In the genomic region with DNA sequence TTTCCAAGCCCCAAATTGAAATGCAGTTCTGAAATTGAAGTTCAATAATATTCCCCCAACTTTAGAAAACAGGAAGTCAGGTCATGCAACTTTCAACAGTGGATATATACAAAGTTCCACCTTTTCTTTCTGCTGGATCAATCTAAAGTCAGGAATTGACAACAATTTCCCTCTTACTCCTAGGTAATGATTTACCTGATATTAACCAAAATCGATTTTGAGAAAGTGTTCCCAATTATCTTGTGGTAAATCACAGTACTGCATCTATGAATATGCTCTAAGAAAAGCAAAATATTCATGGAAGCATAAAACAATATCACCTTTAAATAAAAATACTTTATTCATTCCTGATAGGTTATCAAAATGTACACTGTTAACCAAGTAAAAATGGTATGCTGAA, we compare ENCODE assay signal across 18 cellular contexts. TPM values are rescaled to one million over a fixed set of nuclear protein-coding genes. Genes with fewer than 3 reads are reported as not detected.
DNase-seq lines count a peak whose midpoint lies in the region; ATAC-seq and TF ChIP-seq lines count a peak whose summit lies in the region.
"Had no signal": no experiment of that assay in that cellular context is flagged by ENCODE, and none has a peak within 500 bp of the region (broad histone marks: within the 10 kb centered on the region; RNA-seq: fewer than 3 reads in every experiment).

No MANE protein-coding gene starts in this region.

- H3K9me2 ChIP-seq in SK-N-SH = no peaks in the 10 kb centered on the region

- no peak overlapping the region for H3K27ac Mint-ChIP-seq in neural crest cell (ENCODE audit: unreplicated experiment)
- no peak overlapping the region for H3K27ac Mint-ChIP-seq in type B pancreatic cell
- H3K27ac Mint-ChIP-seq: CD14-positive monocyte; CD8-positive, alpha-beta T cell; HFFc6 had no signal

- DNase-seq in SK-N-SH = no peak
- no peak for DNase-seq in left lobe of liver (ENCODE audit: low spot score)
- DNase-seq in neural crest cell (ENCODE audit: low read depth, low spot score) = no peak
- DNase-seq in type B pancreatic cell (ENCODE audit: extremely low spot score, unreplicated experiment) = no peak
- DNase-seq in effector CD8-positive, alpha-beta T cell (lab: John Stamatoyannopoulos, UW) = no peak
- DNase-seq in HuH-7.5 (ENCODE audit: low spot score) = no peak
- DNase-seq in ureter (ENCODE audit: low spot score) = no peak
- DNase-seq: CD8-positive, alpha-beta T cell; COR-L47; DND-41; GDM1; HCEC 1CT; HFFc6 had no signal

- no peak overlapping the region for H2AFZ ChIP-seq in SK-N-SH (ENCODE audit: low read depth)

- H3K4me1 Mint-ChIP-seq in neural crest cell (peaks cover 19% of the 10 kb centered on the region), type B pancreatic cell (ENCODE audit: unreplicated experiment) (peaks cover 6% of the 10 kb centered on the region)
- H3K4me1 Mint-ChIP-seq: CD14-positive monocyte had no signal

- H3K9ac ChIP-seq in SK-N-SH = no peak overlapping the region

- peak overlapping the region; percentile 64 to 98; a peak in 3 of 4 replicates for H3K27ac ChIP-seq in SK-N-SH (ENCODE audit: low read depth in 2 of 2, low read length in 1 of 2)
- H3K27ac ChIP-seq: 22Rv1, HL-60 had no signal

- CTCF ChIA-PET in SK-N-SH (lab: Yijun Ruan, JAX) = interaction anchor here (3.8 to 18.9 kb wide), 3 partner anchors 10 to 180 kb away, joined by 42 to 920 read pairs (median 62); no protein-coding TSS in a partner anchor

- no peaks in the 10 kb centered on the region for H3K27me3 ChIP-seq in SK-N-SH (ENCODE audit: insufficient read depth)

- H3K4me1 ChIP-seq in SK-N-SH (ENCODE audit: control insufficient read depth in 1 of 2, insufficient read depth in 2 of 2, low read depth in 1 of 2, low read length in 1 of 2) = peaks cover 0 to 41% of the 10 kb centered on the region in 2 experiments; a peak in 2 of 4 replicates

- no peak for TF ChIP-seq CTCF in SK-N-SH (IDR thresholded peaks at IDR 0.05)
- TF ChIP-seq CTCF in neural crest cell (conservative IDR thresholded peaks at IDR 0.05) = peak; percentile 28
- TF ChIP-seq CTCF in type B pancreatic cell (conservative IDR thresholded peaks at IDR 0.05) = peak; percentile 44

- POLR2A ChIA-PET in SK-N-SH (lab: Yijun Ruan, JAX) = no interaction called here

- H4K20me1 ChIP-seq in SK-N-SH (ENCODE audit: insufficient read depth) = no peaks in the 10 kb centered on the region

- ATAC-seq in SK-N-SH treated with all-trans-retinoic acid at 6 μM for 48 hours (no peak), left lobe of liver (peak; percentile 37)
- ATAC-seq: CD8-positive, alpha-beta T cell had no signal

- peaks cover 3% of the 10 kb centered on the region for H3K36me3 Mint-ChIP-seq in neural crest cell (ENCODE audit: low read depth)
- H3K36me3 Mint-ChIP-seq in type B pancreatic cell = peaks cover 8% of the 10 kb centered on the region

- peaks cover 4 to 29% of the 10 kb centered on the region in 2 experiments for H3K36me3 ChIP-seq in SK-N-SH (replicated peaks in 1 of 2; ENCODE audit: control insufficient read depth in 1 of 2, insufficient read depth in 2 of 2, low read length in 1 of 2)

- H3F3A ChIP-seq in SK-N-SH (replicated peaks; ENCODE audit: insufficient read depth) = peaks cover 5% of the 10 kb centered on the region

- H3K9me3 Mint-ChIP-seq in neural crest cell = no peaks in the 10 kb centered on the region
- no peaks in the 10 kb centered on the region for H3K9me3 Mint-ChIP-seq in type B pancreatic cell
- H3K9me3 Mint-ChIP-seq: CD14-positive monocyte; CD8-positive, alpha-beta T cell; HFFc6 had no signal

- no peaks in the 10 kb centered on the region for H3K79me2 ChIP-seq in SK-N-SH (ENCODE audit: insufficient read depth)

- no peak overlapping the region for H3K4me3 ChIP-seq in SK-N-SH (ENCODE audit: low read depth in 2 of 2, low read length in 1 of 2)

- H3K4me3 Mint-ChIP-seq in neural crest cell (no peak overlapping the region), type B pancreatic cell (no peak overlapping the region)
- H3K4me3 Mint-ChIP-seq: CD14-positive monocyte; CD8-positive, alpha-beta T cell; HFFc6 had no signal

- TF ChIP-seq RAD21 in SK-N-SH (IDR thresholded peaks at IDR 0.05; ENCODE audit: low read length) = no peak

- 17% methylated on average over 1 of the region's 1 CpG for WGBS in SK-N-SH (ENCODE audit: low lambda C conversion rate)

- TF ChIP-seq EP300 in SK-N-SH (IDR thresholded peaks at IDR 0.05; ENCODE audit: borderline replicate concordance in 1 of 2, low read depth in 1 of 2, low read length in 1 of 2) = no peak

- H3K9me3 ChIP-seq in SK-N-SH = no peaks in the 10 kb centered on the region

- H3K27me3 Mint-ChIP-seq in neural crest cell (ENCODE audit: low read depth) = no peaks in the 10 kb centered on the region
- H3K27me3 Mint-ChIP-seq in type B pancreatic cell = no peaks in the 10 kb centered on the region

- H3K4me2 ChIP-seq in SK-N-SH = no peak overlapping the region

TF ChIP-seq in SK-N-SH, 30 proteins besides CTCF, POLR2A, EP300 and RAD21:
- TF ChIP-seq SMC3 (IDR thresholded peaks at IDR 0.05; ENCODE audit: low read depth, low read length) (no peak), YY1 (IDR thresholded peaks at IDR 0.05; ENCODE audit: low read depth) (no peak), GATA2 (CRISPR knock-in tag; IDR thresholded peaks at IDR 0.05) (no peak), NFIC (IDR thresholded peaks at IDR 0.05; ENCODE audit: borderline replicate concordance) (no peak), RCOR1 (IDR thresholded peaks at IDR 0.05; ENCODE audit: low read length) (no peak), TAF1 (IDR thresholded peaks at IDR 0.05; ENCODE audit: borderline replicate concordance, low read depth, low read length) (no peak), GABPA (IDR thresholded peaks at IDR 0.05; ENCODE audit: low read depth) (no peak)
- TF ChIP-seq, protein P1, sequence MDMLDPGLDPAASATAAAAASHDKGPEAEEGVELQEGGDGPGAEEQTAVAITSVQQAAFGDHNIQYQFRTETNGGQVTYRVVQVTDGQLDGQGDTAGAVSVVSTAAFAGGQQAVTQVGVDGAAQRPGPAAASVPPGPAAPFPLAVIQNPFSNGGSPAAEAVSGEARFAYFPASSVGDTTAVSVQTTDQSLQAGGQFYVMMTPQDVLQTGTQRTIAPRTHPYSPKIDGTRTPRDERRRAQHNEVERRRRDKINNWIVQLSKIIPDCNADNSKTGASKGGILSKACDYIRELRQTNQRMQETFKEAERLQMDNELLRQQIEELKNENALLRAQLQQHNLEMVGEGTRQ (IDR thresholded peaks at IDR 0.05; ENCODE audit: borderline replicate concordance, low read depth, low read length) = no peak
- TF ChIP-seq, protein P2, sequence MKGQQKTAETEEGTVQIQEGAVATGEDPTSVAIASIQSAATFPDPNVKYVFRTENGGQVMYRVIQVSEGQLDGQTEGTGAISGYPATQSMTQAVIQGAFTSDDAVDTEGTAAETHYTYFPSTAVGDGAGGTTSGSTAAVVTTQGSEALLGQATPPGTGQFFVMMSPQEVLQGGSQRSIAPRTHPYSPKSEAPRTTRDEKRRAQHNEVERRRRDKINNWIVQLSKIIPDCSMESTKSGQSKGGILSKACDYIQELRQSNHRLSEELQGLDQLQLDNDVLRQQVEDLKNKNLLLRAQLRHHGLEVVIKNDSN (IDR thresholded peaks at IDR 0.05; ENCODE audit: borderline replicate concordance, low read depth) = no peak

TF ChIP-seq in SK-N-SH treated with all-trans-retinoic acid at 6 μM for 48 hours, 23 proteins besides CTCF, POLR2A, EP300 and RAD21 (continues in another document):
- TF ChIP-seq ZNF8 (CRISPR knock-in tag; IDR thresholded peaks at IDR 0.05) (no peak), TOX (CRISPR knock-in tag; IDR thresholded peaks at IDR 0.05; ENCODE audit: borderline replicate concordance) (no peak), ARNTL (CRISPR knock-in tag; IDR thresholded peaks at IDR 0.05; ENCODE audit: borderline replicate concordance, low read depth) (no peak), GLIS3 (CRISPR knock-in tag; IDR thresholded peaks at IDR 0.05) (no peak), ISL1 (CRISPR knock-in tag; IDR thresholded peaks at IDR 0.05) (no peak), ZNF565 (CRISPR knock-in tag; conservative IDR thresholded peaks at IDR 0.05; ENCODE audit: low read depth) (no peak), ZC3H10 (CRISPR knock-in tag; IDR thresholded peaks at IDR 0.05) (no peak), OSR1 (CRISPR knock-in tag; IDR thresholded peaks at IDR 0.05) (no peak), ZFP3 (CRISPR knock-in tag; IDR thresholded peaks at IDR 0.05) (no peak)
- TF ChIP-seq, protein P3, sequence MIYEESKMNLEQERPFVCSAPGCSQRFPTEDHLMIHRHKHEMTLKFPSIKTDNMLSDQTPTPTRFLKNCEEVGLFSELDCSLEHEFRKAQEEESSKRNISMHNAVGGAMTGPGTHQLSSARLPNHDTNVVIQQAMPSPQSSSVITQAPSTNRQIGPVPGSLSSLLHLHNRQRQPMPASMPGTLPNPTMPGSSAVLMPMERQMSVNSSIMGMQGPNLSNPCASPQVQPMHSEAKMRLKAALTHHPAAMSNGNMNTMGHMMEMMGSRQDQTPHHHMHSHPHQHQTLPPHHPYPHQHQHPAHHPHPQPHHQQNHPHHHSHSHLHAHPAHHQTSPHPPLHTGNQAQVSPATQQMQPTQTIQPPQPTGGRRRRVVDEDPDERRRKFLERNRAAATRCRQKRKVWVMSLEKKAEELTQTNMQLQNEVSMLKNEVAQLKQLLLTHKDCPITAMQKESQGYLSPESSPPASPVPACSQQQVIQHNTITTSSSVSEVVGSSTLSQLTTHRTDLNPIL (CRISPR knock-in tag; IDR thresholded peaks at IDR 0.05; ENCODE audit: low read depth) = no peak
- TF ChIP-seq, protein P4, sequence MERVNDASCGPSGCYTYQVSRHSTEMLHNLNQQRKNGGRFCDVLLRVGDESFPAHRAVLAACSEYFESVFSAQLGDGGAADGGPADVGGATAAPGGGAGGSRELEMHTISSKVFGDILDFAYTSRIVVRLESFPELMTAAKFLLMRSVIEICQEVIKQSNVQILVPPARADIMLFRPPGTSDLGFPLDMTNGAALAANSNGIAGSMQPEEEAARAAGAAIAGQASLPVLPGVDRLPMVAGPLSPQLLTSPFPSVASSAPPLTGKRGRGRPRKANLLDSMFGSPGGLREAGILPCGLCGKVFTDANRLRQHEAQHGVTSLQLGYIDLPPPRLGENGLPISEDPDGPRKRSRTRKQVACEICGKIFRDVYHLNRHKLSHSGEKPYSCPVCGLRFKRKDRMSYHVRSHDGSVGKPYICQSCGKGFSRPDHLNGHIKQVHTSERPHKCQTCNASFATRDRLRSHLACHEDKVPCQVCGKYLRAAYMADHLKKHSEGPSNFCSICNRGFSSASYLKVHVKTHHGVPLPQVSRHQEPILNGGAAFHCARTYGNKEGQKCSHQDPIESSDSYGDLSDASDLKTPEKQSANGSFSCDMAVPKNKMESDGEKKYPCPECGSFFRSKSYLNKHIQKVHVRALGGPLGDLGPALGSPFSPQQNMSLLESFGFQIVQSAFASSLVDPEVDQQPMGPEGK (CRISPR knock-in tag; IDR thresholded peaks at IDR 0.05; ENCODE audit: borderline replicate concordance) = no peak

RNA-seq across cellular contexts. Expression of a gene that starts 28.4 kb away (rescaled TPM):
- polyA plus RNA-seq in SK-N-SH (2012; rRNA removed) = 14.4 and 16.9 TPM in 2 replicates
- 7.0 and 10.3 TPM in 2 replicates for polyA plus RNA-seq in SK-N-SH (2012; cell fraction: cytosol; rRNA removed)
- 16.6 and 26.9 TPM in 2 replicates for polyA plus RNA-seq in SK-N-SH (2012; cell fraction: nucleus; rRNA removed)
- not detected for total RNA-seq in left lobe of liver
- not detected in 2 replicates for total RNA-seq in neural crest cell
- 0.62 TPM in 1 of 2 replicates, not detected in the other for total RNA-seq in type B pancreatic cell (ENCODE audit: low replicate concordance)
- total RNA-seq in ureter = 1.4 TPM
- total RNA-seq: A673; CD8-positive, alpha-beta T cell had no signal
- polyA plus RNA-seq: CD14-positive monocyte had no signal
